27 cellular contexts compared by ENCODE assay signal in the genomic region with DNA sequence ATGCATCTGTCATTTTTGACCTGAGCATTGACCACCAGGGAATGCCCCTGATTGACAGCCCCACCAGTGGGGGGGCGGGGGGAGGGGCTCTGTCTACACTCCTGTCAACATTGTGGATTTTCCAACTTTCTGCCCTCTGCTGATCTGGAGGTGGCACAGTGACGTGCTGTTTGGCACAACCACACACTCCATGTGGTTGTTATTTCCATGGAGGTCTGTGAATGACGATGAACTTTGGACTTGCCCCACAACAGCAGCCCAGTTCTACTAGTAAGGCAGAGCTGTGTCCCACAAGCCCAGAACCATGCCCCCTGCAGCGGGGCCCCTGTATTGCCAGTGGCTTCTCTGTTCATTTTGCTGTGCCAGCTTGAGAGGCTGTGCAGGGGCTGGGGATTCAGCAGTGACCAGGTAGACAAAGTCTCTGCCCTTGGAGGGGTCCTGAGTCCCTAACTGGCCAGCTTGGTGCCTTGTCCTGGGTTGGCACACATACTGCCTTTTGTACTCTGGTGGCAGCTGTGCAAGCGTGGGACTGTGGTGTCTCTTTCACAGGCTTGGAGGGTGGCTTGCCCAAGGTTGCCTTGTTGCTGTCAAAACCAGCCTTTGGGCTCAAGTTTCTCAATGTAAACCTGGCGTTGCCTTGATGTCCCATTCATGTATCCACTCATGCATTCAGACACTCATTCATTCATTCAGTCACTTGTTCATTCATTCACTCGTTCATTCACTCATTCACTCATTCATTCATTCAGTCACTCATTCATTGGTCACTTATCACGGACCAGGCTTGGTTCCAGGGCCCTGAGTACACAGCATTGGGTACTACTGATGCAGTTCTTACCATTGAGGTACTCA.
DNase-seq lines count a peak whose midpoint lies in the region; ATAC-seq and TF ChIP-seq lines count a peak whose summit lies in the region.
"Had no signal": no experiment of that assay in that cellular context is flagged by ENCODE, and none has a peak within 500 bp of the region (broad histone marks: within the 10 kb centered on the region; RNA-seq: fewer than 3 reads in every experiment).

No MANE protein-coding gene starts in this region.

- no peaks in the 10 kb centered on the region for H3K9me3 ChIP-seq in testis
- H3K9me3 ChIP-seq: BLaER1 treated with 17β-estradiol and CSF1 and Interleukin-3, amounts not matched to agents 10 nM and 100 nM; Caco-2; MG63; neutrophil; SJSA1; thyroid gland had no signal

- ATAC-seq in Right ventricle myocardium inferior (no peak), GM19351 (IDR thresholded peaks at IDR 0.05; ENCODE audit: unreplicated experiment) (no peak)
- ATAC-seq: activated naive CD4-positive, alpha-beta T cell treated with anti-CD3 and anti-CD28 coated beads, Interleukin-2, amount 50 U/mL, for 72 hours; Panc1 had no signal

- peak overlapping the region; percentile 46 for H3K27ac ChIP-seq in layer of hippocampus (ENCODE audit: low read depth, low read length)
- H3K27ac ChIP-seq in testis: no peak overlapping the region
- H3K27ac ChIP-seq: BLaER1 treated with 17β-estradiol and CSF1 and Interleukin-3, amounts not matched to agents 10 nM and 100 nM; cardiac muscle cell; neutrophil; SJSA1; thyroid gland had no signal

- intact Hi-C loops in cardiac septum (cut with DNase I): no loop called here
- intact Hi-C loops in Right ventricle myocardium inferior (cut with DNase I): no loop called here
- intact Hi-C loops in testis (cut with DNase I; ENCODE audit: low total_unique reads): no loop called here

- TF ChIP-seq POLR2A in testis (IDR thresholded peaks at IDR 0.05): no peak

- H3K27me3 ChIP-seq in layer of hippocampus (ENCODE audit: control insufficient read depth, insufficient read depth, low read length) (no peaks in the 10 kb centered on the region), testis (no peaks in the 10 kb centered on the region)
- H3K27me3 ChIP-seq: BLaER1 treated with 17β-estradiol and CSF1 and Interleukin-3, amounts not matched to agents 10 nM and 100 nM; cardiac muscle cell; MG63; neutrophil; thyroid gland had no signal

- no peak overlapping the region for H3K4me3 ChIP-seq in testis
- H3K4me3 ChIP-seq: BLaER1 treated with 17β-estradiol and CSF1 and Interleukin-3, amounts not matched to agents 10 nM and 100 nM; cardiac muscle cell; MG63; SJSA1; thyroid gland had no signal

- DNase-seq in cardiac septum (ENCODE audit: low spot score): peak; percentile 64
- DNase-seq in Right ventricle myocardium inferior (ENCODE audit: missing footprints): no peak
- DNase-seq in SW480 (ENCODE audit: low spot score): peak; percentile 55
- peak; percentile 7 for DNase-seq in testis
- DNase-seq in kidney glomerular epithelial cell (lab: John Stamatoyannopoulos, UW): no peak
- no peak for DNase-seq in DMS153 treated with DMSO at 0.1 percent for 48 hours (lab: John Stamatoyannopoulos, UW; ENCODE audit: unreplicated experiment)
- DNase-seq: activated CD4-positive, alpha-beta T cell treated with anti-CD3 and anti-CD28 coated beads for 4 hours; aorta; dermis blood vessel endothelial cell; mesenchymal stem cell; MG63; NCI-H1417 treated with DMSO at 0.1 percent for 48 hours; NK-92 treated with Interleukin-12 subunit alpha and Interleukin-12 subunit beta, amount 100 ng/mL, for 24 hours; retina; stimulated activated CD4-positive, alpha-beta T cell treated with anti-CD3 and anti-CD28 coated beads, Interleukin-4, amount 100 ng/mL, for 24 hours; stimulated activated naive CD4-positive, alpha-beta T cell treated with Interleukin-2 at 50 U/mL for 16 hours; T-helper 2 cell; thyroid gland had no signal

- no peaks in the 10 kb centered on the region for H3K4me1 ChIP-seq in testis
- H3K4me1 ChIP-seq: Caco-2, SJSA1, thyroid gland had no signal

- no peak for TF ChIP-seq CTCF in testis (IDR thresholded peaks at IDR 0.05)

- 81 to 89% methylated on average over 7 to 8 of the region's 8 CpGs for WGBS in testis, 2 donors

- no peaks in the 10 kb centered on the region for H3K36me3 ChIP-seq in testis (ENCODE audit: low read depth, missing control alignments)
- H3K36me3 ChIP-seq: cardiac muscle cell, MG63, neutrophil, SJSA1, thyroid gland had no signal

Comparison
In these comparisons a context has a peak if more than half of its experiments do, and no peak if none do; other contexts are left out.
1. DNase-seq: peak in cardiac septum (single experiment), SW480 (single experiment) and testis (single experiment); none in Right ventricle myocardium inferior (single experiment), kidney glomerular epithelial cell (single experiment) and DMS153 treated with DMSO at 0.1 percent for 48 hours (single experiment).